Comparison of ENCODE assay signal across 8 cellular contexts in genomic region chr11:122628691-122629555, GRCh38. TPM values are rescaled to one million over a fixed set of nuclear protein-coding genes. Genes with fewer than 3 reads are reported as not detected.
A peak's percentile ranks its signal among the peaks of the same experiment; 100 is the strongest.
DNase-seq lines count a peak whose midpoint lies in the region; ATAC-seq and TF ChIP-seq lines count a peak whose summit lies in the region.

No MANE protein-coding gene starts in this region.

- ATAC-seq in right lobe of liver (peak; percentile 90 to 96 (median 94)), HG03095 (IDR thresholded peaks at IDR 0.05; ENCODE audit: unreplicated experiment) (no peak)

- 31% methylated on average over 11 of the region's 11 CpGs for WGBS in right lobe of liver (ENCODE audit: insufficient coverage, low coverage, low lambda C conversion rate, missing lambda C conversion rate)

- H3K4me1 Mint-ChIP-seq in activated CD4-positive, alpha-beta T cell treated with anti-CD3 and anti-CD28 coated beads, Interleukin-2, amount 10 ng/mL, durations not matched to agents 24 days and 14 days: no peaks in the 10 kb centered on the region

- H3K36me3 ChIP-seq in colonic mucosa (no peaks in the 10 kb centered on the region), right lobe of liver (no peaks in the 10 kb centered on the region)

- TF ChIP-seq CTCF in colonic mucosa (IDR thresholded peaks at IDR 0.05) (peak; percentile 69), right lobe of liver (IDR thresholded peaks at IDR 0.05) (peak; percentile 69 to 77 (median 74))

- DNase-seq in Caki2 (ENCODE audit: low read depth) (peak; percentile 64), HCEC 1CT (peak; percentile 67), NCI-H226 (peak; percentile 71), colonic mucosa (peak; percentile 57), right lobe of liver (peak; percentile 58 to 63 (median 61))
- DNase-seq in activated CD4-positive, alpha-beta T cell treated with anti-CD3 and anti-CD28 coated beads, Interleukin-2, amount 10 ng/mL, durations not matched to agents 24 days and 14 days: peak; percentile 88
- peak; percentile 39 to 59 (median 56) for DNase-seq in stimulated activated CD4-positive, alpha-beta T cell treated with anti-CD3 and anti-CD28 coated beads, TNF-alpha, amount 100 ng/mL, for 4 hours (ENCODE audit: low read depth in 3 of 3)

- H3K4me3 Mint-ChIP-seq in activated CD4-positive, alpha-beta T cell treated with anti-CD3 and anti-CD28 coated beads, Interleukin-2, amount 10 ng/mL, durations not matched to agents 24 days and 14 days: no peak overlapping the region

- H3K27ac ChIP-seq in colonic mucosa (no peak overlapping the region), right lobe of liver (no peak overlapping the region)

- H3K27ac Mint-ChIP-seq in activated CD4-positive, alpha-beta T cell treated with anti-CD3 and anti-CD28 coated beads, Interleukin-2, amount 10 ng/mL, durations not matched to agents 24 days and 14 days: no peak overlapping the region

- H3K27me3 Mint-ChIP-seq in activated CD4-positive, alpha-beta T cell treated with anti-CD3 and anti-CD28 coated beads, Interleukin-2, amount 10 ng/mL, durations not matched to agents 24 days and 14 days: peaks cover 20% of the 10 kb centered on the region

- no peak for TF ChIP-seq POLR2A in right lobe of liver (IDR thresholded peaks at IDR 0.05)

- H3K9me3 ChIP-seq in colonic mucosa: no peaks in the 10 kb centered on the region
- no peaks in the 10 kb centered on the region for H3K9me3 ChIP-seq in right lobe of liver

- no peaks in the 10 kb centered on the region for H3K36me3 Mint-ChIP-seq in activated CD4-positive, alpha-beta T cell treated with anti-CD3 and anti-CD28 coated beads, Interleukin-2, amount 10 ng/mL, durations not matched to agents 24 days and 14 days (ENCODE audit: low read depth)

- no peaks in the 10 kb centered on the region for H3K9me3 Mint-ChIP-seq in activated CD4-positive, alpha-beta T cell treated with anti-CD3 and anti-CD28 coated beads, Interleukin-2, amount 10 ng/mL, durations not matched to agents 24 days and 14 days

- H3K9ac ChIP-seq in colonic mucosa (ENCODE audit: low read depth in 2 of 2, low read length in 2 of 2): no peak overlapping the region

- in situ Hi-C loops in Caki2 (cut with HindIII; ENCODE audit: low pct_unique_long_range_greater_than_20kb, low sequenced_read_pairs): no loop called here

- no peaks in the 10 kb centered on the region for H3K27me3 ChIP-seq in colonic mucosa
- H3K27me3 ChIP-seq in right lobe of liver: no peaks in the 10 kb centered on the region

- H3K4me3 ChIP-seq in colonic mucosa: no peak overlapping the region
- no peak overlapping the region for H3K4me3 ChIP-seq in right lobe of liver

- intact Hi-C loops in activated CD4-positive, alpha-beta T cell treated with anti-CD3 and anti-CD28 coated beads, Interleukin-2, amount 10 ng/mL, durations not matched to agents 24 days and 14 days (cut with micrococcal nuclease): loop anchor here (1.0 to 5.0 kb wide), 4 partner anchors 47 to 226 kb away; no protein-coding TSS in a partner anchor
- intact Hi-C loops in colonic mucosa (cut with DNase I): no loop called here
- intact Hi-C loops in right lobe of liver (cut with DNase I): loop anchor here in 1 of 2 donors (10.0 kb wide), 2 partner anchors 126 to 226 kb away; no protein-coding TSS in a partner anchor

- H3K4me1 ChIP-seq in colonic mucosa (no peaks in the 10 kb centered on the region), right lobe of liver (no peaks in the 10 kb centered on the region)

RNA-seq across cellular contexts. Expression of gene UBASH3B, which starts 26.6 kb away (rescaled TPM):
- total RNA-seq in Caki2 (2014; rRNA removed; shearing (Covaris generic); ENCODE audit: low replicate concordance): 29.4 and 31.6 TPM in 2 replicates
- 10.9 and 14.8 TPM in 2 replicates for total RNA-seq in activated CD4-positive, alpha-beta T cell treated with anti-CD3 and anti-CD28 coated beads, Interleukin-2, amount 10 ng/mL, durations not matched to agents 24 days and 14 days
- 1 to 10 TPM; 3.7 to 5.8 TPM for total RNA-seq in colonic mucosa
- total RNA-seq in right lobe of liver: 10 to 100 TPM in 1 of 6 experiments, 1 to 10 TPM in 5; 1.7 to 10.5 (median 2.4) TPM
